21 cellular contexts compared by ENCODE assay signal in genomic region chr2:65369574-65369973, GRCh38.
"Had no signal": no experiment of that assay in that cellular context is flagged by ENCODE, and none has a peak within 500 bp of the region (broad histone marks: within the 10 kb centered on the region; RNA-seq: fewer than 3 reads in every experiment).

No MANE protein-coding gene starts in this region.

- H3K36me3 Mint-ChIP-seq: mesothelial cell of epicardium; natural killer cell treated with Interleukin-12 subunit alpha and Interleukin-12 subunit beta and Interleukin-15 and Interleukin-18, amount 100 ng/mL, for 72 hours had no signal

- H3K4me3 Mint-ChIP-seq: mesothelial cell of epicardium; natural killer cell treated with Interleukin-12 subunit alpha and Interleukin-12 subunit beta and Interleukin-15 and Interleukin-18, amount 100 ng/mL, for 72 hours; neural progenitor cell had no signal

- ATAC-seq: esophagus mucosa; heart right ventricle; natural killer cell treated with Interleukin-12 subunit alpha and Interleukin-12 subunit beta and Interleukin-15 and Interleukin-18, amount 100 ng/mL, for 72 hours had no signal

- DNase-seq: dorsolateral prefrontal cortex; effector CD8-positive, alpha-beta T cell; heart right ventricle; hypothalamus; kidney glomerular epithelial cell; nucleus accumbens; ovary; sigmoid colon; small intestine; stimulated activated CD4-positive, alpha-beta T cell treated with anti-CD3 and anti-CD28 coated beads, Interleukin-12 subunit alpha, Interleukin-12 subunit beta, amount 100 ng/mL, for 4 hours; stimulated activated naive CD4-positive, alpha-beta T cell; stomach; substantia nigra; transverse colon had no signal

- H3K9me3 Mint-ChIP-seq: mesothelial cell of epicardium; natural killer cell treated with Interleukin-12 subunit alpha and Interleukin-12 subunit beta and Interleukin-15 and Interleukin-18, amount 100 ng/mL, for 72 hours; neural progenitor cell had no signal

- H3K27ac ChIP-seq: coronary artery, neural progenitor cell, ovary, right atrium auricular region, sigmoid colon, stomach, thoracic aorta, transverse colon had no signal

- H3K4me3 ChIP-seq: coronary artery, dorsolateral prefrontal cortex, heart right ventricle, neural progenitor cell, ovary, right atrium auricular region, sigmoid colon, stomach, thoracic aorta, transverse colon had no signal

- H3K27ac Mint-ChIP-seq: mesothelial cell of epicardium; natural killer cell treated with Interleukin-12 subunit alpha and Interleukin-12 subunit beta and Interleukin-15 and Interleukin-18, amount 100 ng/mL, for 72 hours; neural progenitor cell had no signal

- H3K36me3 ChIP-seq: heart right ventricle, neural progenitor cell, ovary, right atrium auricular region, sigmoid colon, stomach, thoracic aorta, transverse colon had no signal

- H3K9me3 ChIP-seq: heart right ventricle, ovary, right atrium auricular region, sigmoid colon, stomach, thoracic aorta, transverse colon had no signal

- H3K27me3 ChIP-seq: dorsolateral prefrontal cortex, heart right ventricle, neural progenitor cell, ovary, right atrium auricular region, sigmoid colon, stomach, transverse colon had no signal

- H2AFZ ChIP-seq: neural progenitor cell had no signal

- H3K9ac ChIP-seq: neural progenitor cell had no signal

- H3K27me3 Mint-ChIP-seq: natural killer cell treated with Interleukin-12 subunit alpha and Interleukin-12 subunit beta and Interleukin-15 and Interleukin-18, amount 100 ng/mL, for 72 hours had no signal

- H3K4me2 ChIP-seq: neural progenitor cell had no signal
